Comparison of ENCODE assay signal across 25 cellular contexts in genomic region chr17:55219484-55219883, GRCh38. TPM values are rescaled to one million over a fixed set of nuclear protein-coding genes. Genes with fewer than 3 reads are reported as not detected.
"Had no signal": no experiment of that assay in that cellular context is flagged by ENCODE, and none has a peak within 500 bp of the region (broad histone marks: within the 10 kb centered on the region; RNA-seq: fewer than 3 reads in every experiment).

No MANE protein-coding gene starts in this region.

- DNase-seq: colonic mucosa; cortex of kidney; effector CD8-positive, alpha-beta T cell; effector memory CD8-positive, alpha-beta T cell; endodermal cell; erythroblast; esophagus squamous epithelium; foreskin fibroblast; foreskin melanocyte; gastrocnemius medialis; glutamatergic neuron; head of caudate nucleus; heart right ventricle; hippocampal formation; left colon; left lung; left ventricle myocardium superior; lower lobe of right lung; mesenchymal stem cell; mucosa of descending colon; naive thymus-derived CD4-positive, alpha-beta T cell had no signal

- ATAC-seq: effector memory CD8-positive, alpha-beta T cell; esophagus mucosa; gastrocnemius medialis; heart right ventricle; left colon; left lung; left ventricle myocardium superior; lower lobe of right lung; mucosa of descending colon; naive thymus-derived CD4-positive, alpha-beta T cell had no signal

RNA-seq across cellular contexts. Expression of gene HLF, which starts 45.3 kb away (rescaled TPM):
- total RNA-seq: dermis microvascular lymphatic vessel endothelial cell, endodermal cell, glomerular endothelial cell, lung microvascular endothelial cell had no signal
